8 cellular contexts compared by ENCODE assay signal in the genomic region with DNA sequence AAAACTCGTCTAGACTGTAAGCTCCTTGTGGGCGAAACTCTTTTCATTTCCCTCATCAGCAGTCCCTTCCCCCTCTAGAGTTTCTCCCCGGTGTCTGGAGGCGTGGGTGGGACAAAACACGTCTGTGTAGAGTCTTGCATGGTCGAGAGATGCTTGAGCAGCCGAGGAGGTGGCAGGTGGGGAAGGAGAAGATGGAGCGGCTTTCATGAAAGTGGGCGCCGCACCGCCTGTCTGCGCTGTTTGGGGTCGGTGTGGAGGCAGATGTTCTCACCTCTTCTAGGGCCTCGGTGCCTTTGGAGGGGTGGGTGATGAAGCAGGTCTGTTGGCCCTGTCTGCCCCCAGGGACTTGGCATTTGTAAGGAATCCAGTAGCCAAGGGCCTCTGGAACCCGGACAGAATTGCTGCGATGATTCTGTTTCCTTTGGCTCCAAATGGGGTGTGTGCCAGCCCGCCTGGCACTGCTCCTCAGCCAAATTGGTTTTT. TPM values are rescaled to one million over a fixed set of nuclear protein-coding genes. Genes with fewer than 3 reads are reported as not detected.
DNase-seq lines count a peak whose midpoint lies in the region; ATAC-seq, FAIRE-seq and TF ChIP-seq lines count a peak whose summit lies in the region.

No MANE protein-coding gene starts in this region.

- peak overlapping the region; percentile 21 to 87 (median 72) for H3K4me3 ChIP-seq in keratinocyte (ENCODE audit: control insufficient read depth in 2 of 3, extremely low read depth in 1 of 3, insufficient read depth in 2 of 3, low read depth in 1 of 3, low read length in 3 of 3)
- H3K4me3 ChIP-seq in subcutaneous abdominal adipose tissue (ENCODE audit: low read depth in 1 of 5, low read length in 5 of 5), result peak overlapping the region; percentile 72 to 86 (median 81)

- peaks cover 8% of the 10 kb centered on the region for H3K4me1 ChIP-seq in keratinocyte (ENCODE audit: control insufficient read depth, extremely low read depth, insufficient read depth, low read length)
- peaks cover 0 to 20% (median 13%) of the 10 kb centered on the region in 5 donors for H3K4me1 ChIP-seq in subcutaneous abdominal adipose tissue (ENCODE audit: control insufficient read depth in 5 of 5, insufficient read depth in 5 of 5, low read length in 5 of 5)

- peak; percentile 61 for DNase-seq in activated CD4-positive, alpha-beta T cell treated with anti-CD3 and anti-CD28 coated beads, Interleukin-2, amount 10 ng/mL, durations not matched to agents 24 days and 14 days
- no peak for DNase-seq in activated CD4-positive, alpha-beta T cell treated with anti-CD3 and anti-CD28 coated beads, Interleukin-2, amount 50 U/mL, for 4 hours
- no peak for DNase-seq in keratinocyte (ENCODE audit: low read depth, low spot score)
- no peak for DNase-seq in NK-92 treated with Interleukin-12 subunit alpha and Interleukin-12 subunit beta, amount 100 ng/mL, for 24 hours (lab: John Stamatoyannopoulos, UW)
- DNase-seq in foreskin melanocyte, result no peak

- peak overlapping the region; percentile 92 for H3K27ac Mint-ChIP-seq in activated CD4-positive, alpha-beta T cell treated with anti-CD3 and anti-CD28 coated beads, Interleukin-2, amount 10 ng/mL, durations not matched to agents 24 days and 14 days
- peak overlapping the region; percentile 85 for H3K27ac Mint-ChIP-seq in activated T-helper 17 cell treated with anti-CD3 and anti-CD28 coated beads, Interleukin-2, amount 50 U/mL, for 72 hours

- peaks cover 5% of the 10 kb centered on the region for H3K79me2 ChIP-seq in keratinocyte (ENCODE audit: control insufficient read depth, insufficient read depth, low read length)

- peak overlapping the region; percentile 45 for H3K4me2 ChIP-seq in keratinocyte (ENCODE audit: control insufficient read depth, extremely low read depth, insufficient read depth, low read depth, low read length)

- dilution Hi-C loops in keratinocyte (cut with MboI; ENCODE audit: extremely low pct_ligation_motif_present, low sequenced_read_pairs), result no loop called here

- no peak overlapping the region for H2AFZ ChIP-seq in keratinocyte (ENCODE audit: control insufficient read depth, low read length)

- H4K20me1 ChIP-seq in keratinocyte (ENCODE audit: control insufficient read depth, extremely low read depth, insufficient read depth, low read length), result no peaks in the 10 kb centered on the region

- H3K4me3 Mint-ChIP-seq in activated CD4-positive, alpha-beta T cell treated with anti-CD3 and anti-CD28 coated beads, Interleukin-2, amount 10 ng/mL, durations not matched to agents 24 days and 14 days, result peak overlapping the region; percentile 95
- peak overlapping the region; percentile 90 for H3K4me3 Mint-ChIP-seq in activated T-helper 17 cell treated with anti-CD3 and anti-CD28 coated beads, Interleukin-2, amount 50 U/mL, for 72 hours

- intact Hi-C loops in activated CD4-positive, alpha-beta T cell treated with anti-CD3 and anti-CD28 coated beads, Interleukin-2, amount 10 ng/mL, durations not matched to agents 24 days and 14 days (cut with micrococcal nuclease), result loop anchor here (1.0 kb wide), 2 partner anchors 170 to 226 kb away; a partner anchor contains a TSS

- peaks cover 2% of the 10 kb centered on the region for H3K27me3 Mint-ChIP-seq in activated CD4-positive, alpha-beta T cell treated with anti-CD3 and anti-CD28 coated beads, Interleukin-2, amount 10 ng/mL, durations not matched to agents 24 days and 14 days
- H3K27me3 Mint-ChIP-seq in activated T-helper 17 cell treated with anti-CD3 and anti-CD28 coated beads, Interleukin-2, amount 50 U/mL, for 72 hours, result no peaks in the 10 kb centered on the region

- H3K9ac ChIP-seq in keratinocyte (ENCODE audit: control insufficient read depth, extremely low read depth, insufficient read depth, low read length) (no peak overlapping the region), subcutaneous abdominal adipose tissue (ENCODE audit: low read length in 5 of 5) (peak overlapping the region in 1 of 5 donors; percentile 16)

- H3K4me1 Mint-ChIP-seq in activated CD4-positive, alpha-beta T cell treated with anti-CD3 and anti-CD28 coated beads, Interleukin-2, amount 10 ng/mL, durations not matched to agents 24 days and 14 days, result peaks cover 39% of the 10 kb centered on the region
- H3K4me1 Mint-ChIP-seq in activated T-helper 17 cell treated with anti-CD3 and anti-CD28 coated beads, Interleukin-2, amount 50 U/mL, for 72 hours, result peaks cover 36% of the 10 kb centered on the region

- H3K36me3 Mint-ChIP-seq in activated CD4-positive, alpha-beta T cell treated with anti-CD3 and anti-CD28 coated beads, Interleukin-2, amount 10 ng/mL, durations not matched to agents 24 days and 14 days (ENCODE audit: low read depth), result peaks cover 35% of the 10 kb centered on the region
- H3K36me3 Mint-ChIP-seq in activated T-helper 17 cell treated with anti-CD3 and anti-CD28 coated beads, Interleukin-2, amount 50 U/mL, for 72 hours (ENCODE audit: low read depth), result peaks cover 32% of the 10 kb centered on the region

- peaks cover 3 to 6% of the 10 kb centered on the region in 2 experiments for H3K36me3 ChIP-seq in keratinocyte (ENCODE audit: control insufficient read depth in 2 of 2, extremely low read depth in 1 of 2, insufficient read depth in 2 of 2, low read length in 2 of 2)
- H3K36me3 ChIP-seq in subcutaneous abdominal adipose tissue (ENCODE audit: control insufficient read depth in 5 of 5, insufficient read depth in 5 of 5, low read length in 5 of 5), result peaks cover 5 to 26% (median 22%) of the 10 kb centered on the region in 5 donors

- TF ChIP-seq CTCF in keratinocyte (optimal IDR thresholded peaks at IDR 0.05 in 1 of 3, IDR thresholded peaks at IDR 0.05 in 1 of 3, conservative IDR thresholded peaks at IDR 0.05 in 1 of 3; ENCODE audit: extremely low read depth in 1 of 3, insufficient read depth in 2 of 3, low read length in 3 of 3), result no peak

- no peak for ATAC-seq in activated T-helper 17 cell treated with anti-CD3 and anti-CD28 coated beads, Interleukin-2, amount 50 U/mL, for 72 hours (replicated peaks)
- no peak for ATAC-seq in GM18519 (IDR thresholded peaks at IDR 0.05; ENCODE audit: low FRiP score, unreplicated experiment)

- H3K9me3 ChIP-seq in keratinocyte (ENCODE audit: control insufficient read depth, low read depth, low read length) (no peaks in the 10 kb centered on the region), subcutaneous abdominal adipose tissue (ENCODE audit: control insufficient read depth in 5 of 5, low read length in 5 of 5) (no peaks in the 10 kb centered on the region)

- H3K27me3 ChIP-seq in keratinocyte (ENCODE audit: control insufficient read depth, extremely low read depth, insufficient read depth, low read length) (no peaks in the 10 kb centered on the region), subcutaneous abdominal adipose tissue (ENCODE audit: control insufficient read depth in 5 of 5, insufficient read depth in 4 of 5, low read length in 5 of 5) (no peaks in the 10 kb centered on the region)

- no peak for FAIRE-seq in keratinocyte (lab: Jason Lieb, UNC)

- H3K27ac ChIP-seq in keratinocyte (ENCODE audit: control insufficient read depth, insufficient read depth, low read length) (no peak overlapping the region), subcutaneous abdominal adipose tissue (ENCODE audit: low read depth, low read length) (peak overlapping the region; percentile 84)

- no peaks in the 10 kb centered on the region for H3K9me3 Mint-ChIP-seq in activated CD4-positive, alpha-beta T cell treated with anti-CD3 and anti-CD28 coated beads, Interleukin-2, amount 10 ng/mL, durations not matched to agents 24 days and 14 days
- no peaks in the 10 kb centered on the region for H3K9me3 Mint-ChIP-seq in activated T-helper 17 cell treated with anti-CD3 and anti-CD28 coated beads, Interleukin-2, amount 50 U/mL, for 72 hours

- no peaks in the 10 kb centered on the region for H3K9me1 ChIP-seq in keratinocyte (ENCODE audit: control insufficient read depth, extremely low read depth, insufficient read depth, low read length)

RNA-seq across cellular contexts. Expression of a gene that starts 1.2 kb away (rescaled TPM):
- 20.7 and 24.5 TPM in 2 replicates for total RNA-seq in activated CD4-positive, alpha-beta T cell treated with anti-CD3 and anti-CD28 coated beads, Interleukin-2, amount 10 ng/mL, durations not matched to agents 24 days and 14 days
- 10 to 100 TPM; 17.7 to 21.8 TPM for total RNA-seq in activated T-helper 17 cell treated with anti-CD3 and anti-CD28 coated beads, Interleukin-2, amount 50 U/mL, for 72 hours
- polyA plus RNA-seq in keratinocyte, result 3.5 to 6.0 TPM (median 4.8 TPM) in 3 replicates
- polyA plus RNA-seq in keratinocyte (2011; ENCODE audit: low read depth), result 4.3 TPM
- polyA plus RNA-seq in keratinocyte (2011; cell fraction: cytosol; rRNA removed), result 5.1 and 5.7 TPM in 2 replicates
- 10.7 and 11.3 TPM in 2 replicates for polyA plus RNA-seq in keratinocyte (2011; cell fraction: nucleus; rRNA removed)
- 6.0 and 6.3 TPM in 2 replicates for polyA plus RNA-seq in keratinocyte (2012; ENCODE audit: low replicate concordance)
- 5.3 to 17.4 TPM (median 9.7 TPM) in 3 replicates for polyA minus RNA-seq in keratinocyte
- 3.1 TPM for polyA minus RNA-seq in keratinocyte (2011; cell fraction: cytosol; rRNA and poly(A)+ RNA removed)
- polyA minus RNA-seq in keratinocyte (2011; cell fraction: nucleus; rRNA and poly(A)+ RNA removed), result 4.2 and 5.8 TPM in 2 replicates
